ENCODE assay signal across 22 cellular contexts in genomic region chr7:31906479-31907171, GRCh38.
DNase-seq lines count a peak whose midpoint lies in the region; ATAC-seq and TF ChIP-seq lines count a peak whose summit lies in the region.
"Had no signal": no experiment of that assay in that cellular context is flagged by ENCODE, and none has a peak within 500 bp of the region (broad histone marks: within the 10 kb centered on the region; RNA-seq: fewer than 3 reads in every experiment).

No MANE protein-coding gene starts in this region.

- H3K27me3 Mint-ChIP-seq in activated CD8-positive, alpha-beta T cell treated with anti-CD3 and anti-CD28 coated beads, Interleukin-2, amount 10 ng/mL, durations not matched to agents 7 days and 5 days (ENCODE audit: low read depth): no peaks in the 10 kb centered on the region
- H3K27me3 Mint-ChIP-seq: CD4-positive, CD25-positive, alpha-beta regulatory T cell; CD8-positive, alpha-beta memory T cell had no signal

- H3K4me1 ChIP-seq in psoas muscle: no peaks in the 10 kb centered on the region
- H3K4me1 ChIP-seq: BE2C had no signal

- POLR2A ChIA-PET in activated CD8-positive, alpha-beta T cell treated with anti-CD3 and anti-CD28 coated beads, Interleukin-2, amount 10 ng/mL, durations not matched to agents 7 days and 5 days (lab: Charles Lee): no interaction called here

- WGBS in psoas muscle, 3 donors: 62 to 71% (median 68%) methylated on average over 5 of the region's 5 CpGs

- H3K36me3 ChIP-seq in psoas muscle (ENCODE audit: insufficient read depth in 1 of 2, low read depth in 1 of 2): no peaks in the 10 kb centered on the region
- H3K36me3 ChIP-seq: BE2C had no signal

- H3K4me1 Mint-ChIP-seq in activated CD8-positive, alpha-beta T cell treated with anti-CD3 and anti-CD28 coated beads, Interleukin-2, amount 10 ng/mL, durations not matched to agents 7 days and 5 days (ENCODE audit: low read depth): no peaks in the 10 kb centered on the region
- H3K4me1 Mint-ChIP-seq: CD4-positive, CD25-positive, alpha-beta regulatory T cell; CD8-positive, alpha-beta memory T cell; H9 had no signal

- H3K9me3 ChIP-seq in psoas muscle: no peaks in the 10 kb centered on the region
- H3K9me3 ChIP-seq: BE2C had no signal

- TF ChIP-seq CTCF in psoas muscle (IDR thresholded peaks at IDR 0.05): no peak

- H3K4me3 Mint-ChIP-seq in activated CD8-positive, alpha-beta T cell treated with anti-CD3 and anti-CD28 coated beads, Interleukin-2, amount 10 ng/mL, durations not matched to agents 7 days and 5 days: no peak overlapping the region
- H3K4me3 Mint-ChIP-seq: CD4-positive, CD25-positive, alpha-beta regulatory T cell; CD8-positive, alpha-beta memory T cell; H9 had no signal

- peak; percentile 77 for ATAC-seq in Right ventricle myocardium superior (ENCODE audit: poor library complexity)
- peak; percentile 53 to 78 for ATAC-seq in left cardiac atrium
- ATAC-seq in psoas muscle: peak in 3 of 4 donors; percentile 37 to 86 (median 80)
- ATAC-seq in GM18519 (IDR thresholded peaks at IDR 0.05; ENCODE audit: low FRiP score, unreplicated experiment): no peak
- ATAC-seq in GM19452 (IDR thresholded peaks at IDR 0.05; ENCODE audit: unreplicated experiment): no peak
- no peak for ATAC-seq in activated CD8-positive, alpha-beta T cell treated with anti-CD3 and anti-CD28 coated beads, Interleukin-2, amount 10 ng/mL, durations not matched to agents 7 days and 5 days
- ATAC-seq: GM12878 had no signal

- DNase-seq in Right ventricle myocardium superior (no peak), cardiac septum (ENCODE audit: low spot score) (no peak), NCI-H1092 treated with DMSO at 0.1 percent for 48 hours (lab: John Stamatoyannopoulos, UW) (peak; percentile 40), left cardiac atrium (no peak), psoas muscle (no peak)
- DNase-seq in activated CD8-positive, alpha-beta T cell treated with anti-CD3 and anti-CD28 coated beads, Interleukin-2, amount 10 ng/mL, durations not matched to agents 7 days and 5 days: no peak
- DNase-seq: ACHN; BE2C; C1 segment of cervical spinal cord; CD4-positive, CD25-positive, alpha-beta regulatory T cell; CD8-positive, alpha-beta memory T cell; COR-L47; DMS 273 treated with DMSO at 0.1 percent for 48 hours; DMS53; DND-41; EL; GOT3; H9; IMR-90 had no signal

- CTCF ChIA-PET in activated CD8-positive, alpha-beta T cell treated with anti-CD3 and anti-CD28 coated beads, Interleukin-2, amount 10 ng/mL, durations not matched to agents 7 days and 5 days (lab: Charles Lee): interaction anchor here (1.0 kb wide), 1 partner anchor 124 kb away, joined by 3 read pairs; no protein-coding TSS in a partner anchor

- H3K4me3 ChIP-seq in psoas muscle: no peak overlapping the region
- H3K4me3 ChIP-seq: GM12878 had no signal

- H3K36me3 Mint-ChIP-seq in activated CD8-positive, alpha-beta T cell treated with anti-CD3 and anti-CD28 coated beads, Interleukin-2, amount 10 ng/mL, durations not matched to agents 7 days and 5 days (ENCODE audit: low read depth): no peaks in the 10 kb centered on the region
- H3K36me3 Mint-ChIP-seq: CD4-positive, CD25-positive, alpha-beta regulatory T cell; CD8-positive, alpha-beta memory T cell had no signal

- intact Hi-C loops in Right ventricle myocardium superior (cut with DNase I): no loop called here
- intact Hi-C loops in cardiac septum (cut with DNase I): no loop called here
- intact Hi-C loops in left cardiac atrium (cut with DNase I): no loop called here
- intact Hi-C loops in psoas muscle (cut with DNase I): no loop called here

- no peak overlapping the region for H3K27ac Mint-ChIP-seq in activated CD8-positive, alpha-beta T cell treated with anti-CD3 and anti-CD28 coated beads, Interleukin-2, amount 10 ng/mL, durations not matched to agents 7 days and 5 days
- H3K27ac Mint-ChIP-seq: CD4-positive, CD25-positive, alpha-beta regulatory T cell; CD8-positive, alpha-beta memory T cell; H9 had no signal

- no peaks in the 10 kb centered on the region for H3K9me3 Mint-ChIP-seq in activated CD8-positive, alpha-beta T cell treated with anti-CD3 and anti-CD28 coated beads, Interleukin-2, amount 10 ng/mL, durations not matched to agents 7 days and 5 days (ENCODE audit: insufficient read depth)
- H3K9me3 Mint-ChIP-seq: H9 had no signal

- no peaks in the 10 kb centered on the region for H3K27me3 ChIP-seq in psoas muscle (ENCODE audit: insufficient read depth in 3 of 3, low read length in 2 of 3)
- H3K27me3 ChIP-seq: BE2C had no signal

- H3K27ac ChIP-seq in psoas muscle: no peak overlapping the region

Comparison
In these comparisons a context has a peak if more than half of its experiments do, and no peak if none do; other contexts are left out.
1. ATAC-seq: peak in Right ventricle myocardium superior (single experiment), left cardiac atrium (2 of 2) and psoas muscle (3 of 4); none in GM18519 (single experiment), GM19452 (single experiment) and activated CD8-positive, alpha-beta T cell treated with anti-CD3 and anti-CD28 coated beads, Interleukin-2, amount 10 ng/mL, durations not matched to agents 7 days and 5 days (single experiment).